Comparison of ENCODE assay signal across 1 cellular context in the genomic region with DNA sequence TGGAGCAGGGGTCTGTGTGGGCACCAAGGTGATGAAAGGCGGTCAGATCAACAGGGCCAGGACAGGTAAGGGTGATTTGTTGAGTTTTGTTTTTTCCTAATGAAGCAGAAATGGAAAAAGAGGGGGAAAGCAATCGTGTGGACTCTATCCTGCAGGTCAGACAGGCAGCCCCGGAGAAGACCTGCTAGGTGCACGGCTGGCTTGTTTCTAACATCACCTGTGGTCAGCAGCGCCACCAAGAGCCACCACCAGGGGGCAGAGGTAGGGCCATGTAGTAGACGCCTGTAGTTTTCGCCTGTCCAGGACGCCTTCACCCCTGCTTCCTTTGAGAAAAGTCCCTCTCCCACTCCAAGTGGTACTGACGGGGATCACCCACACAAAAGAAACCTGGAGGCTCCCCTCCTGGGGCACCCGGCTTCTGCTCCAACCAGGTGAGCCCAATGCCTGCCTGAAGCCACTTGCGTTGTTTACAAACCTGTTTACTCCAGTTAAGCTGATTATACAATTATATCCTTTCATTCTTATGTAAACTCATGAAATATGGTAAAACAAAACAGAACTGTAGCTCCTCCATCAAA.
TF ChIP-seq lines count a peak whose summit lies in the region.

No MANE protein-coding gene starts in this region.

TF ChIP-seq in HepG2, 621 proteins besides CTCF, POLR2A, EP300 and RAD21 (continued from another document and continues in another):
- TF ChIP-seq RBFOX2 (IDR thresholded peaks at IDR 0.05; ENCODE audit: low read depth, low read length), result no peak
- no peak for TF ChIP-seq ZNF432 (CRISPR knock-in tag; IDR thresholded peaks at IDR 0.05; ENCODE audit: borderline replicate concordance)
- TF ChIP-seq, protein P1, sequence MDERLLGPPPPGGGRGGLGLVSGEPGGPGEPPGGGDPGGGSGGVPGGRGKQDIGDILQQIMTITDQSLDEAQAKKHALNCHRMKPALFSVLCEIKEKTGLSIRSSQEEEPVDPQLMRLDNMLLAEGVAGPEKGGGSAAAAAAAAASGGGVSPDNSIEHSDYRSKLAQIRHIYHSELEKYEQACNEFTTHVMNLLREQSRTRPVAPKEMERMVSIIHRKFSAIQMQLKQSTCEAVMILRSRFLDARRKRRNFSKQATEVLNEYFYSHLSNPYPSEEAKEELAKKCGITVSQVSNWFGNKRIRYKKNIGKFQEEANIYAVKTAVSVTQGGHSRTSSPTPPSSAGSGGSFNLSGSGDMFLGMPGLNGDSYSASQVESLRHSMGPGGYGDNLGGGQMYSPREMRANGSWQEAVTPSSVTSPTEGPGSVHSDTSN (CRISPR knock-in tag; IDR thresholded peaks at IDR 0.05), result no peak
- TF ChIP-seq MEIS2 (CRISPR knock-in tag; IDR thresholded peaks at IDR 0.05), result peak; percentile 69; the same call in 1 of the 2 replicates
- no peak for TF ChIP-seq TFE3 (CRISPR knock-in tag; IDR thresholded peaks at IDR 0.05)
- TF ChIP-seq MXI1 (IDR thresholded peaks at IDR 0.05; ENCODE audit: borderline replicate concordance, low read depth, low read length), result no peak; the same call in 2 of the 3 replicates
- TF ChIP-seq IKZF1 (IDR thresholded peaks at IDR 0.05), result no peak
- TF ChIP-seq, protein P2, sequence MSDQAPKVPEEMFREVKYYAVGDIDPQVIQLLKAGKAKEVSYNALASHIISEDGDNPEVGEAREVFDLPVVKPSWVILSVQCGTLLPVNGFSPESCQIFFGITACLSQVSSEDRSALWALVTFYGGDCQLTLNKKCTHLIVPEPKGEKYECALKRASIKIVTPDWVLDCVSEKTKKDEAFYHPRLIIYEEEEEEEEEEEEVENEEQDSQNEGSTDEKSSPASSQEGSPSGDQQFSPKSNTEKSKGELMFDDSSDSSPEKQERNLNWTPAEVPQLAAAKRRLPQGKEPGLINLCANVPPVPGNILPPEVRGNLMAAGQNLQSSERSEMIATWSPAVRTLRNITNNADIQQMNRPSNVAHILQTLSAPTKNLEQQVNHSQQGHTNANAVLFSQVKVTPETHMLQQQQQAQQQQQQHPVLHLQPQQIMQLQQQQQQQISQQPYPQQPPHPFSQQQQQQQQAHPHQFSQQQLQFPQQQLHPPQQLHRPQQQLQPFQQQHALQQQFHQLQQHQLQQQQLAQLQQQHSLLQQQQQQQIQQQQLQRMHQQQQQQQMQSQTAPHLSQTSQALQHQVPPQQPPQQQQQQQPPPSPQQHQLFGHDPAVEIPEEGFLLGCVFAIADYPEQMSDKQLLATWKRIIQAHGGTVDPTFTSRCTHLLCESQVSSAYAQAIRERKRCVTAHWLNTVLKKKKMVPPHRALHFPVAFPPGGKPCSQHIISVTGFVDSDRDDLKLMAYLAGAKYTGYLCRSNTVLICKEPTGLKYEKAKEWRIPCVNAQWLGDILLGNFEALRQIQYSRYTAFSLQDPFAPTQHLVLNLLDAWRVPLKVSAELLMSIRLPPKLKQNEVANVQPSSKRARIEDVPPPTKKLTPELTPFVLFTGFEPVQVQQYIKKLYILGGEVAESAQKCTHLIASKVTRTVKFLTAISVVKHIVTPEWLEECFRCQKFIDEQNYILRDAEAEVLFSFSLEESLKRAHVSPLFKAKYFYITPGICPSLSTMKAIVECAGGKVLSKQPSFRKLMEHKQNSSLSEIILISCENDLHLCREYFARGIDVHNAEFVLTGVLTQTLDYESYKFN (CRISPR knock-in tag; conservative IDR thresholded peaks at IDR 0.05), result no peak
- TF ChIP-seq ZNF317 (CRISPR knock-in tag; IDR thresholded peaks at IDR 0.05), result no peak
- no peak for TF ChIP-seq PLRG1 (conservative IDR thresholded peaks at IDR 0.05)
- TF ChIP-seq AKAP8 (CRISPR knock-in tag; IDR thresholded peaks at IDR 0.05), result no peak
- TF ChIP-seq, protein P3, sequence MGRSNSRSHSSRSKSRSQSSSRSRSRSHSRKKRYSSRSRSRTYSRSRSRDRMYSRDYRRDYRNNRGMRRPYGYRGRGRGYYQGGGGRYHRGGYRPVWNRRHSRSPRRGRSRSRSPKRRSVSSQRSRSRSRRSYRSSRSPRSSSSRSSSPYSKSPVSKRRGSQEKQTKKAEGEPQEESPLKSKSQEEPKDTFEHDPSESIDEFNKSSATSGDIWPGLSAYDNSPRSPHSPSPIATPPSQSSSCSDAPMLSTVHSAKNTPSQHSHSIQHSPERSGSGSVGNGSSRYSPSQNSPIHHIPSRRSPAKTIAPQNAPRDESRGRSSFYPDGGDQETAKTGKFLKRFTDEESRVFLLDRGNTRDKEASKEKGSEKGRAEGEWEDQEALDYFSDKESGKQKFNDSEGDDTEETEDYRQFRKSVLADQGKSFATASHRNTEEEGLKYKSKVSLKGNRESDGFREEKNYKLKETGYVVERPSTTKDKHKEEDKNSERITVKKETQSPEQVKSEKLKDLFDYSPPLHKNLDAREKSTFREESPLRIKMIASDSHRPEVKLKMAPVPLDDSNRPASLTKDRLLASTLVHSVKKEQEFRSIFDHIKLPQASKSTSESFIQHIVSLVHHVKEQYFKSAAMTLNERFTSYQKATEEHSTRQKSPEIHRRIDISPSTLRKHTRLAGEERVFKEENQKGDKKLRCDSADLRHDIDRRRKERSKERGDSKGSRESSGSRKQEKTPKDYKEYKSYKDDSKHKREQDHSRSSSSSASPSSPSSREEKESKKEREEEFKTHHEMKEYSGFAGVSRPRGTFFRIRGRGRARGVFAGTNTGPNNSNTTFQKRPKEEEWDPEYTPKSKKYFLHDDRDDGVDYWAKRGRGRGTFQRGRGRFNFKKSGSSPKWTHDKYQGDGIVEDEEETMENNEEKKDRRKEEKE (IDR thresholded peaks at IDR 0.05), result no peak
- no peak; the same call in 1 of the 2 replicates for TF ChIP-seq AHDC1 (CRISPR knock-in tag; IDR thresholded peaks at IDR 0.05; ENCODE audit: borderline replicate concordance)
- TF ChIP-seq, protein P4, sequence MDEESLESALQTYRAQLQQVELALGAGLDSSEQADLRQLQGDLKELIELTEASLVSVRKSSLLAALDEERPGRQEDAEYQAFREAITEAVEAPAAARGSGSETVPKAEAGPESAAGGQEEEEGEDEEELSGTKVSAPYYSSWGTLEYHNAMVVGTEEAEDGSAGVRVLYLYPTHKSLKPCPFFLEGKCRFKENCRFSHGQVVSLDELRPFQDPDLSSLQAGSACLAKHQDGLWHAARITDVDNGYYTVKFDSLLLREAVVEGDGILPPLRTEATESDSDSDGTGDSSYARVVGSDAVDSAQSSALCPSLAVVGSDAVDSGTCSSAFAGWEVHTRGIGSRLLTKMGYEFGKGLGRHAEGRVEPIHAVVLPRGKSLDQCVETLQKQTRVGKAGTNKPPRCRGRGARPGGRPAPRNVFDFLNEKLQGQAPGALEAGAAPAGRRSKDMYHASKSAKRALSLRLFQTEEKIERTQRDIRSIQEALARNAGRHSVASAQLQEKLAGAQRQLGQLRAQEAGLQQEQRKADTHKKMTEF (CRISPR knock-in tag; IDR thresholded peaks at IDR 0.05), result peak; percentile 53; the same call in 1 of the 2 replicates
- TF ChIP-seq KAT8 (CRISPR knock-in tag; IDR thresholded peaks at IDR 0.05), result 0 out of 2 replicates have a peak, but pooled peaks have one; percentile 34
- no peak for TF ChIP-seq ZNF572 (CRISPR knock-in tag; IDR thresholded peaks at IDR 0.05)
- no peak for TF ChIP-seq ZNF562 (CRISPR knock-in tag; IDR thresholded peaks at IDR 0.05; ENCODE audit: borderline replicate concordance)
- TF ChIP-seq JARID2 (CRISPR knock-in tag; IDR thresholded peaks at IDR 0.05; ENCODE audit: insufficient replicate concordance), result peak; percentile 80
- no peak for TF ChIP-seq XBP1 (CRISPR knock-in tag; IDR thresholded peaks at IDR 0.05)
- TF ChIP-seq KDM2A (CRISPR knock-in tag; IDR thresholded peaks at IDR 0.05; ENCODE audit: borderline replicate concordance, low read depth), result peak; percentile 68; the same call in 1 of the 2 replicates
- TF ChIP-seq CBFB (CRISPR knock-in tag; IDR thresholded peaks at IDR 0.05), result peak; percentile 60; the same call in 1 of the 2 replicates
- no peak for TF ChIP-seq ZNF350 (CRISPR knock-in tag; IDR thresholded peaks at IDR 0.05; ENCODE audit: borderline replicate concordance, low read depth)
- 0 out of 2 replicates have a peak, but pooled peaks have one; percentile 25 for TF ChIP-seq RXRA (CRISPR knock-in tag; IDR thresholded peaks at IDR 0.05)
- TF ChIP-seq DMAP1 (CRISPR knock-in tag; IDR thresholded peaks at IDR 0.05), result no peak
- TF ChIP-seq, protein P5, sequence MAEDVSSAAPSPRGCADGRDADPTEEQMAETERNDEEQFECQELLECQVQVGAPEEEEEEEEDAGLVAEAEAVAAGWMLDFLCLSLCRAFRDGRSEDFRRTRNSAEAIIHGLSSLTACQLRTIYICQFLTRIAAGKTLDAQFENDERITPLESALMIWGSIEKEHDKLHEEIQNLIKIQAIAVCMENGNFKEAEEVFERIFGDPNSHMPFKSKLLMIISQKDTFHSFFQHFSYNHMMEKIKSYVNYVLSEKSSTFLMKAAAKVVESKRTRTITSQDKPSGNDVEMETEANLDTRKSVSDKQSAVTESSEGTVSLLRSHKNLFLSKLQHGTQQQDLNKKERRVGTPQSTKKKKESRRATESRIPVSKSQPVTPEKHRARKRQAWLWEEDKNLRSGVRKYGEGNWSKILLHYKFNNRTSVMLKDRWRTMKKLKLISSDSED (CRISPR knock-in tag; IDR thresholded peaks at IDR 0.05), result no peak
- no peak for TF ChIP-seq KLF6 (CRISPR knock-in tag; IDR thresholded peaks at IDR 0.05)
- peak; percentile 57; the same call in 1 of the 2 replicates for TF ChIP-seq CSRNP1 (CRISPR knock-in tag; IDR thresholded peaks at IDR 0.05)
- peak; percentile 45; the same call in 1 of the 2 replicates for TF ChIP-seq PATZ1 (CRISPR knock-in tag; IDR thresholded peaks at IDR 0.05)
- no peak for TF ChIP-seq ZNF441 (CRISPR knock-in tag; IDR thresholded peaks at IDR 0.05; ENCODE audit: borderline replicate concordance)
- 0 out of 2 replicates have a peak, but pooled peaks have one; percentile 65 for TF ChIP-seq ZNF670 (CRISPR knock-in tag; IDR thresholded peaks at IDR 0.05; ENCODE audit: borderline replicate concordance)
- TF ChIP-seq SALL1 (CRISPR knock-in tag; IDR thresholded peaks at IDR 0.05), result peak; percentile 72
- TF ChIP-seq ZNF296 (CRISPR knock-in tag; conservative IDR thresholded peaks at IDR 0.05), result no peak
